ENCODE assay signal across 8 cellular contexts in genomic region chr11:118194835-118195627, GRCh38. TPM values are rescaled to one million over a fixed set of nuclear protein-coding genes. Genes with fewer than 3 reads are reported as not detected.
DNase-seq lines count a peak whose midpoint lies in the region; ATAC-seq, FAIRE-seq and TF ChIP-seq lines count a peak whose summit lies in the region.

No MANE protein-coding gene starts in this region.

- no peak overlapping the region for H3K4ac ChIP-seq in H1 (replicated peaks; ENCODE audit: insufficient read length, low read depth, low read length)

- DNase-seq in AG09309 (ENCODE audit: low read depth) (peak; percentile 27), NCI-H2081 (lab: John Stamatoyannopoulos, UW) (peak; percentile 60 to 73), H1 (ENCODE audit: low read depth in 1 of 2, low spot score in 2 of 2) (no peak), mesothelial cell of epicardium (ENCODE audit: low spot score in 2 of 2, unreplicated experiment in 2 of 2) (no peak), D341Med (ENCODE audit: low spot score) (no peak)
- DNase-seq in activated CD4-positive, alpha-beta memory T cell treated with anti-CD3 and anti-CD28 coated beads for 36 hours: no peak

- no peak overlapping the region for H2AK5ac ChIP-seq in H1 (ENCODE audit: low read depth, low read length)

- H2BK20ac ChIP-seq in H1 (ENCODE audit: low read length): no peak overlapping the region

- peaks cover 2 to 14% (median 4%) of the 10 kb centered on the region in 4 experiments; a peak in 5 of 7 replicates for H3K4me1 ChIP-seq in H1 (replicated peaks in 1 of 4; ENCODE audit: control insufficient read depth in 3 of 4, insufficient read depth in 4 of 4, low read length in 3 of 4)

- H3K4me2 ChIP-seq in H1 (ENCODE audit: insufficient read depth in 1 of 2, low read depth in 2 of 2, low read length in 2 of 2): no peak overlapping the region

- H3K23ac ChIP-seq in H1 (ENCODE audit: insufficient read length): no peak overlapping the region

- no peak overlapping the region for H4K5ac ChIP-seq in H1 (ENCODE audit: insufficient read length, low read depth, low read length)

- H3K9ac ChIP-seq in H1 (replicated peaks in 1 of 4; ENCODE audit: extremely low read depth in 1 of 4, low read depth in 3 of 4, low read length in 3 of 4): no peak overlapping the region

- 0 out of 4 replicates have a peak, but pooled peaks cover 0 to 3% of the 10 kb centered on the region in 2 experiments for H3K9me3 ChIP-seq in H1 (ENCODE audit: insufficient read depth in 2 of 2, low read depth in 1 of 2, low read length in 1 of 2)

- TF ChIP-seq RAD21 in H1 (IDR thresholded peaks at IDR 0.05 in 1 of 2, conservative IDR thresholded peaks at IDR 0.05 in 1 of 2; ENCODE audit: low read depth in 2 of 2, low read length in 2 of 2): no peak

- H3K4me3 Mint-ChIP-seq in mesothelial cell of epicardium: no peak overlapping the region
- H3K4me3 Mint-ChIP-seq in activated CD4-positive, alpha-beta memory T cell treated with anti-CD3 and anti-CD28 coated beads for 36 hours: no peak overlapping the region

- FAIRE-seq in H1 (lab: Jason Lieb, UNC): no peak

- no peak overlapping the region for H3K18ac ChIP-seq in H1 (ENCODE audit: extremely low read depth, low read length)

- 0 out of 2 replicates have a peak overlapping the region, but pooled peaks have one; percentile 24 for H2BK5ac ChIP-seq in H1 (ENCODE audit: low read depth, low read length)

- H3K27me3 ChIP-seq in H1 (replicated peaks in 1 of 4; ENCODE audit: control insufficient read depth in 3 of 4, extremely low read depth in 1 of 4, insufficient read depth in 3 of 4, low read length in 3 of 4): no peaks in the 10 kb centered on the region

- peaks cover 9% of the 10 kb centered on the region for H3K9me3 Mint-ChIP-seq in mesothelial cell of epicardium
- H3K9me3 Mint-ChIP-seq in activated CD4-positive, alpha-beta memory T cell treated with anti-CD3 and anti-CD28 coated beads for 36 hours: no peaks in the 10 kb centered on the region

- no peak overlapping the region for H2BK15ac ChIP-seq in H1 (ENCODE audit: low read length)

- no peak overlapping the region for H3K14ac ChIP-seq in H1 (ENCODE audit: insufficient read length)

- H3K56ac ChIP-seq in H1 (replicated peaks; ENCODE audit: insufficient read length, low read depth, low read length): no peak overlapping the region

- no peak for TF ChIP-seq POLR2A in H1 (IDR thresholded peaks at IDR 0.05; ENCODE audit: control extremely low read depth in 1 of 2, low read depth in 2 of 2, low read length in 2 of 2)

- H4K20me1 ChIP-seq in H1 (replicated peaks in 1 of 2; ENCODE audit: control insufficient read depth in 1 of 2, insufficient read depth in 2 of 2, low read length in 2 of 2): no peaks in the 10 kb centered on the region

- CTCF ChIA-PET in H1 (lab: Charles Lee; ENCODE audit: partially characterized antibody): interaction anchor here (0.6 to 2.2 kb wide), 6 partner anchors 10 to 187 kb away, joined by 3 to 5 read pairs (median 4); no protein-coding TSS in a partner anchor
- CTCF ChIA-PET in activated CD4-positive, alpha-beta memory T cell treated with anti-CD3 and anti-CD28 coated beads for 36 hours (lab: Charles Lee): interaction anchor here (0.6 to 2.8 kb wide), 4 partner anchors 25 to 229 kb away, joined by 3 to 12 read pairs (median 6); no protein-coding TSS in a partner anchor

- no peak overlapping the region for H4K8ac ChIP-seq in H1 (ENCODE audit: extremely low read depth, insufficient read depth, low read length)

- no peak for ATAC-seq in GM21723 (IDR thresholded peaks at IDR 0.05; ENCODE audit: unreplicated experiment)
- ATAC-seq in HG03520 (IDR thresholded peaks at IDR 0.05; ENCODE audit: unreplicated experiment): no peak

- H3K23me2 ChIP-seq in H1 (ENCODE audit: low read depth, low read length): no peaks in the 10 kb centered on the region

- POLR2A ChIA-PET in H1 (lab: Charles Lee; ENCODE audit: partially characterized antibody): no interaction called here
- POLR2A ChIA-PET in activated CD4-positive, alpha-beta memory T cell treated with anti-CD3 and anti-CD28 coated beads for 36 hours (lab: Charles Lee): no interaction called here

- no peaks in the 10 kb centered on the region for H3K36me3 ChIP-seq in H1 (ENCODE audit: control insufficient read depth in 2 of 4, insufficient read depth in 4 of 4, low read length in 3 of 4)

- 86% methylated on average over 10 of the region's 10 CpGs; no CpG with 5 or more reads in 1 of the 2 experiments for WGBS in H1 (ENCODE audit: extremely low coverage in 1 of 2, insufficient coverage in 1 of 2, insufficient read length in 1 of 2, insufficient replicate concordance in 2 of 2, low coverage in 1 of 2, low lambda C conversion rate in 2 of 2, missing lambda C conversion rate in 1 of 2), 2 experiments

- no peak overlapping the region for H3K27ac ChIP-seq in H1 (ENCODE audit: low read depth, low read length)

- no peaks in the 10 kb centered on the region for H3K79me2 ChIP-seq in H1 (ENCODE audit: control insufficient read depth in 1 of 2, insufficient read depth in 2 of 2, low read length in 2 of 2)

- no peak overlapping the region for H4K91ac ChIP-seq in H1 (replicated peaks; ENCODE audit: insufficient read length, low read length)

- no peak for TF ChIP-seq EP300 in H1 (IDR thresholded peaks at IDR 0.05; ENCODE audit: borderline replicate concordance in 1 of 2, low read depth in 2 of 2, low read length in 2 of 2)

- H2AFZ ChIP-seq in H1 (ENCODE audit: low read length): peak overlapping the region; percentile 28; the same call in 1 of the 2 replicates

- H3K36me3 Mint-ChIP-seq in mesothelial cell of epicardium: no peaks in the 10 kb centered on the region
- H3K36me3 Mint-ChIP-seq in activated CD4-positive, alpha-beta memory T cell treated with anti-CD3 and anti-CD28 coated beads for 36 hours: peaks cover 79% of the 10 kb centered on the region

- peaks cover 21% of the 10 kb centered on the region for H3K27me3 Mint-ChIP-seq in mesothelial cell of epicardium (ENCODE audit: low read depth)
- H3K27me3 Mint-ChIP-seq in activated CD4-positive, alpha-beta memory T cell treated with anti-CD3 and anti-CD28 coated beads for 36 hours: peaks cover 3% of the 10 kb centered on the region

- H3K4me3 ChIP-seq in AG09309 (ENCODE audit: control insufficient read depth, low read depth, low read length) (no peak overlapping the region), H1 (ENCODE audit: extremely low read depth in 1 of 4, insufficient read depth in 2 of 4, low read depth in 3 of 4, low read length in 4 of 4) (no peak overlapping the region)

- H2BK120ac ChIP-seq in H1 (replicated peaks; ENCODE audit: low read depth, low read length): no peak overlapping the region

- TF ChIP-seq CTCF in AG09309 (IDR thresholded peaks at IDR 0.05; ENCODE audit: control insufficient read depth, insufficient read depth, low read depth, low read length, missing control alignments) (no peak), H1 (IDR thresholded peaks at IDR 0.05; ENCODE audit: control extremely low read depth in 1 of 3, insufficient read depth in 1 of 3, low read depth in 1 of 3, low read length in 3 of 3) (no peak), mesothelial cell of epicardium (IDR thresholded peaks at IDR 0.05; ENCODE audit: unreplicated experiment) (no peak)

- no peaks in the 10 kb centered on the region for H3K79me1 ChIP-seq in H1 (ENCODE audit: low read depth, low read length)

- peak overlapping the region; percentile 50; the same call in 1 of the 2 replicates for H2BK12ac ChIP-seq in H1 (ENCODE audit: low read depth, low read length)

- intact Hi-C loops in activated CD4-positive, alpha-beta memory T cell treated with anti-CD3 and anti-CD28 coated beads for 36 hours (cut with micrococcal nuclease): no loop called here

- peak overlapping the region; percentile 64 for H3K27ac Mint-ChIP-seq in mesothelial cell of epicardium
- no peak overlapping the region for H3K27ac Mint-ChIP-seq in activated CD4-positive, alpha-beta memory T cell treated with anti-CD3 and anti-CD28 coated beads for 36 hours

- H3K4me1 Mint-ChIP-seq in mesothelial cell of epicardium: peaks cover 14% of the 10 kb centered on the region
- peaks cover 16% of the 10 kb centered on the region for H3K4me1 Mint-ChIP-seq in activated CD4-positive, alpha-beta memory T cell treated with anti-CD3 and anti-CD28 coated beads for 36 hours (ENCODE audit: low read depth)

RNA-seq across cellular contexts. Expression of gene SCN2B, which starts 18.6 kb away (rescaled TPM):
- total RNA-seq in H1 (2021; fragmentation: NEBNext Ultra II Directional; extraction: Animal tissue kit (Norgen Biotek cat#: 25700)): 0.13 and 0.24 TPM in 2 replicates
- polyA plus RNA-seq in H1 (2011; rRNA removed): 0.09 and 0.14 TPM in 2 replicates
- polyA plus RNA-seq in H1 (2011; cell fraction: cytosol; rRNA removed): 0.17 TPM
- polyA plus RNA-seq in H1 (2011; cell fraction: nucleus; rRNA removed): 0.10 TPM
- 0.17 to 0.28 TPM (median 0.20 TPM) in 4 replicates for polyA plus RNA-seq in H1 (2012, experiment 1 of 2)
- polyA plus RNA-seq in H1 (2012, experiment 2 of 2): 0.20 TPM
- 0.12 TPM for polyA plus RNA-seq in H1 (2013, experiment 1 of 2)
- polyA plus RNA-seq in H1 (2013, experiment 2 of 2): 0.13 TPM
- 0.22 and 0.34 TPM in 2 replicates for polyA minus RNA-seq in H1 (2011; rRNA and poly(A)+ RNA removed)
- polyA minus RNA-seq in H1 (2011; cell fraction: cytosol; rRNA and poly(A)+ RNA removed): 0.51 TPM
- 0.30 TPM for polyA minus RNA-seq in H1 (2011; cell fraction: nucleus; rRNA and poly(A)+ RNA removed)
- total RNA-seq in mesothelial cell of epicardium: 2.3 to 2.5 TPM (median 2.4 TPM) in 3 replicates
- not detected for total RNA-seq in activated CD4-positive, alpha-beta memory T cell treated with anti-CD3 and anti-CD28 coated beads for 36 hours

RNA-seq across cellular contexts. Expression of gene JAML, which starts 29.8 kb away (rescaled TPM):
- 0.58 and 0.86 TPM in 2 replicates for total RNA-seq in H1 (2021; fragmentation: NEBNext Ultra II Directional; extraction: Animal tissue kit (Norgen Biotek cat#: 25700))
- polyA plus RNA-seq in H1 (2011; rRNA removed): 0.05 and 0.12 TPM in 2 replicates
- 0.08 TPM for polyA plus RNA-seq in H1 (2011; cell fraction: cytosol; rRNA removed)
- 0.07 TPM for polyA plus RNA-seq in H1 (2011; cell fraction: nucleus; rRNA removed)
- 0.32 to 0.98 TPM (median 0.44 TPM) in 4 replicates for polyA plus RNA-seq in H1 (2012, experiment 1 of 2)
- 0.50 TPM for polyA plus RNA-seq in H1 (2012, experiment 2 of 2)
- polyA plus RNA-seq in H1 (2013, experiment 1 of 2): 0.30 TPM
- 0.39 TPM for polyA plus RNA-seq in H1 (2013, experiment 2 of 2)
- 0.03 and 0.17 TPM in 2 replicates for polyA minus RNA-seq in H1 (2011; rRNA and poly(A)+ RNA removed)
- polyA minus RNA-seq in H1 (2011; cell fraction: cytosol; rRNA and poly(A)+ RNA removed): not detected
- polyA minus RNA-seq in H1 (2011; cell fraction: nucleus; rRNA and poly(A)+ RNA removed): 0.70 TPM
- not detected in 3 replicates for total RNA-seq in mesothelial cell of epicardium
- 100 to 1,000 TPM; 155 to 163 TPM for total RNA-seq in activated CD4-positive, alpha-beta memory T cell treated with anti-CD3 and anti-CD28 coated beads for 36 hours

RNA-seq across cellular contexts. Expression of gene SCN4B, which starts 42.4 kb away (rescaled TPM):
- total RNA-seq in H1 (2021; fragmentation: NEBNext Ultra II Directional; extraction: Animal tissue kit (Norgen Biotek cat#: 25700)): 2.0 and 2.8 TPM in 2 replicates
- 4.1 and 4.9 TPM in 2 replicates for polyA plus RNA-seq in H1 (2011; rRNA removed)
- polyA plus RNA-seq in H1 (2011; cell fraction: cytosol; rRNA removed): 5.6 TPM
- polyA plus RNA-seq in H1 (2011; cell fraction: nucleus; rRNA removed): 8.7 TPM
- 3.1 to 5.9 TPM (median 4.8 TPM) in 4 replicates for polyA plus RNA-seq in H1 (2012, experiment 1 of 2)
- polyA plus RNA-seq in H1 (2012, experiment 2 of 2): 3.8 TPM
- polyA plus RNA-seq in H1 (2013, experiment 1 of 2): 1.0 TPM
- polyA plus RNA-seq in H1 (2013, experiment 2 of 2): 1.2 TPM
- polyA minus RNA-seq in H1 (2011; rRNA and poly(A)+ RNA removed): 4.6 and 6.5 TPM in 2 replicates
- 4.6 TPM for polyA minus RNA-seq in H1 (2011; cell fraction: cytosol; rRNA and poly(A)+ RNA removed)
- 5.1 TPM for polyA minus RNA-seq in H1 (2011; cell fraction: nucleus; rRNA and poly(A)+ RNA removed)
- 1.2 to 1.9 TPM (median 1.5 TPM) in 3 replicates for total RNA-seq in mesothelial cell of epicardium
- under 1 TPM; 0.22 to 0.36 TPM for total RNA-seq in activated CD4-positive, alpha-beta memory T cell treated with anti-CD3 and anti-CD28 coated beads for 36 hours

RNA-seq across cellular contexts. Expression of gene MPZL3, which starts 57.1 kb away (rescaled TPM):
- total RNA-seq in H1 (2021; fragmentation: NEBNext Ultra II Directional; extraction: Animal tissue kit (Norgen Biotek cat#: 25700)): 3.3 and 3.9 TPM in 2 replicates
- polyA plus RNA-seq in H1 (2011; rRNA removed): 1.1 and 1.2 TPM in 2 replicates
- 1.6 TPM for polyA plus RNA-seq in H1 (2011; cell fraction: cytosol; rRNA removed)
- 0.83 TPM for polyA plus RNA-seq in H1 (2011; cell fraction: nucleus; rRNA removed)
- polyA plus RNA-seq in H1 (2012, experiment 1 of 2): 1.6 to 2.3 TPM (median 1.8 TPM) in 4 replicates
- polyA plus RNA-seq in H1 (2012, experiment 2 of 2): 0.66 TPM
- polyA plus RNA-seq in H1 (2013, experiment 1 of 2): 2.4 TPM
- polyA plus RNA-seq in H1 (2013, experiment 2 of 2): 3.2 TPM
- polyA minus RNA-seq in H1 (2011; rRNA and poly(A)+ RNA removed): 5.5 TPM in 2 replicates
- 2.4 TPM for polyA minus RNA-seq in H1 (2011; cell fraction: cytosol; rRNA and poly(A)+ RNA removed)
- polyA minus RNA-seq in H1 (2011; cell fraction: nucleus; rRNA and poly(A)+ RNA removed): 0.80 TPM
- total RNA-seq in mesothelial cell of epicardium: 5.0 to 5.7 TPM (median 5.2 TPM) in 3 replicates
- 10 to 100 TPM; 47.3 to 49.0 TPM for total RNA-seq in activated CD4-positive, alpha-beta memory T cell treated with anti-CD3 and anti-CD28 coated beads for 36 hours

Comparison
In these comparisons a context has a peak if more than half of its experiments do, and no peak if none do; other contexts are left out.
1. DNase-seq: peak in AG09309 (single experiment) and NCI-H2081 (2 of 2); none in H1 (0 of 2), mesothelial cell of epicardium (0 of 2), D341Med (single experiment) and activated CD4-positive, alpha-beta memory T cell treated with anti-CD3 and anti-CD28 coated beads for 36 hours (single experiment).
2. RNA of gene JAML, which starts 29.8 kb away (total RNA-seq): 155 to 163 TPM in activated CD4-positive, alpha-beta memory T cell treated with anti-CD3 and anti-CD28 coated beads for 36 hours; 0.58 to 0.86 TPM in H1 and not detected in mesothelial cell of epicardium; every median in the first group is over 10 times any median in the second.